In the genomic region with DNA sequence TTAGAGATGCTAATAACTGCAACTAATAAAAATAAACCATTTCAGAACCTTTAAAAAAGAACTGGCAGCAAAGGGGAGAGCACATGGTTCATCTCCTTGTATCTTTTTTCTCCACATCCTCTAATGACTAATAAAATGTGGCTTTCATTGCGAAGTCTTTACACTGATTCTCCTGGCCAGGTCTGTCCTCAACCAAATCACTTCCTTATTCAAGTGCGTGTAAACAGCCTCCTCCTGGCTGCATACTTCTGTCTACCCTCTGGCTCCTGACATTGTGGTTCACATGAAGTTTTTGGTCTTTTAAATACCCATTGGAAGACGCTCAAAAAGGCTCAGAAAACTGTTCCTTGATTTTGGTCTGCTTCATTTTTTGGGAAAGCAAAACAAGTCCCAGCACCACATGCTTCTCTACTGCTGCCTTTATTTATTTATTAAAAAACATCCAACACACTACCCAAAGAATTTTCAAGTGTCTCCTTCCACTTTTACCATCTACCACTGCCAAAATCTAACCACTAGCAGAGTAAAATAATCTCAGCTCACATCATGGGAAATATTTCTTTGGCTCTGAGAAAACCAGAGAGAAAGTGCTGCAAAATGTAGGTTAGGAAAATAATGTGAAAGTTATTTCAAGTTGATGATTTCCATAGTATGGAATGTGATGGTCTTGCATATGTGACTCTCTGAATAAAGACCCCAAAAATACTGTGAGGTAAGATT, we compare ENCODE assay signal across 1 cellular context.
TF ChIP-seq lines count a peak whose summit lies in the region.

No MANE protein-coding gene starts in this region.

TF ChIP-seq in GM23338, 12 proteins besides CTCF, POLR2A, EP300 and RAD21 (continued from another document):
- TF ChIP-seq, protein P1, sequence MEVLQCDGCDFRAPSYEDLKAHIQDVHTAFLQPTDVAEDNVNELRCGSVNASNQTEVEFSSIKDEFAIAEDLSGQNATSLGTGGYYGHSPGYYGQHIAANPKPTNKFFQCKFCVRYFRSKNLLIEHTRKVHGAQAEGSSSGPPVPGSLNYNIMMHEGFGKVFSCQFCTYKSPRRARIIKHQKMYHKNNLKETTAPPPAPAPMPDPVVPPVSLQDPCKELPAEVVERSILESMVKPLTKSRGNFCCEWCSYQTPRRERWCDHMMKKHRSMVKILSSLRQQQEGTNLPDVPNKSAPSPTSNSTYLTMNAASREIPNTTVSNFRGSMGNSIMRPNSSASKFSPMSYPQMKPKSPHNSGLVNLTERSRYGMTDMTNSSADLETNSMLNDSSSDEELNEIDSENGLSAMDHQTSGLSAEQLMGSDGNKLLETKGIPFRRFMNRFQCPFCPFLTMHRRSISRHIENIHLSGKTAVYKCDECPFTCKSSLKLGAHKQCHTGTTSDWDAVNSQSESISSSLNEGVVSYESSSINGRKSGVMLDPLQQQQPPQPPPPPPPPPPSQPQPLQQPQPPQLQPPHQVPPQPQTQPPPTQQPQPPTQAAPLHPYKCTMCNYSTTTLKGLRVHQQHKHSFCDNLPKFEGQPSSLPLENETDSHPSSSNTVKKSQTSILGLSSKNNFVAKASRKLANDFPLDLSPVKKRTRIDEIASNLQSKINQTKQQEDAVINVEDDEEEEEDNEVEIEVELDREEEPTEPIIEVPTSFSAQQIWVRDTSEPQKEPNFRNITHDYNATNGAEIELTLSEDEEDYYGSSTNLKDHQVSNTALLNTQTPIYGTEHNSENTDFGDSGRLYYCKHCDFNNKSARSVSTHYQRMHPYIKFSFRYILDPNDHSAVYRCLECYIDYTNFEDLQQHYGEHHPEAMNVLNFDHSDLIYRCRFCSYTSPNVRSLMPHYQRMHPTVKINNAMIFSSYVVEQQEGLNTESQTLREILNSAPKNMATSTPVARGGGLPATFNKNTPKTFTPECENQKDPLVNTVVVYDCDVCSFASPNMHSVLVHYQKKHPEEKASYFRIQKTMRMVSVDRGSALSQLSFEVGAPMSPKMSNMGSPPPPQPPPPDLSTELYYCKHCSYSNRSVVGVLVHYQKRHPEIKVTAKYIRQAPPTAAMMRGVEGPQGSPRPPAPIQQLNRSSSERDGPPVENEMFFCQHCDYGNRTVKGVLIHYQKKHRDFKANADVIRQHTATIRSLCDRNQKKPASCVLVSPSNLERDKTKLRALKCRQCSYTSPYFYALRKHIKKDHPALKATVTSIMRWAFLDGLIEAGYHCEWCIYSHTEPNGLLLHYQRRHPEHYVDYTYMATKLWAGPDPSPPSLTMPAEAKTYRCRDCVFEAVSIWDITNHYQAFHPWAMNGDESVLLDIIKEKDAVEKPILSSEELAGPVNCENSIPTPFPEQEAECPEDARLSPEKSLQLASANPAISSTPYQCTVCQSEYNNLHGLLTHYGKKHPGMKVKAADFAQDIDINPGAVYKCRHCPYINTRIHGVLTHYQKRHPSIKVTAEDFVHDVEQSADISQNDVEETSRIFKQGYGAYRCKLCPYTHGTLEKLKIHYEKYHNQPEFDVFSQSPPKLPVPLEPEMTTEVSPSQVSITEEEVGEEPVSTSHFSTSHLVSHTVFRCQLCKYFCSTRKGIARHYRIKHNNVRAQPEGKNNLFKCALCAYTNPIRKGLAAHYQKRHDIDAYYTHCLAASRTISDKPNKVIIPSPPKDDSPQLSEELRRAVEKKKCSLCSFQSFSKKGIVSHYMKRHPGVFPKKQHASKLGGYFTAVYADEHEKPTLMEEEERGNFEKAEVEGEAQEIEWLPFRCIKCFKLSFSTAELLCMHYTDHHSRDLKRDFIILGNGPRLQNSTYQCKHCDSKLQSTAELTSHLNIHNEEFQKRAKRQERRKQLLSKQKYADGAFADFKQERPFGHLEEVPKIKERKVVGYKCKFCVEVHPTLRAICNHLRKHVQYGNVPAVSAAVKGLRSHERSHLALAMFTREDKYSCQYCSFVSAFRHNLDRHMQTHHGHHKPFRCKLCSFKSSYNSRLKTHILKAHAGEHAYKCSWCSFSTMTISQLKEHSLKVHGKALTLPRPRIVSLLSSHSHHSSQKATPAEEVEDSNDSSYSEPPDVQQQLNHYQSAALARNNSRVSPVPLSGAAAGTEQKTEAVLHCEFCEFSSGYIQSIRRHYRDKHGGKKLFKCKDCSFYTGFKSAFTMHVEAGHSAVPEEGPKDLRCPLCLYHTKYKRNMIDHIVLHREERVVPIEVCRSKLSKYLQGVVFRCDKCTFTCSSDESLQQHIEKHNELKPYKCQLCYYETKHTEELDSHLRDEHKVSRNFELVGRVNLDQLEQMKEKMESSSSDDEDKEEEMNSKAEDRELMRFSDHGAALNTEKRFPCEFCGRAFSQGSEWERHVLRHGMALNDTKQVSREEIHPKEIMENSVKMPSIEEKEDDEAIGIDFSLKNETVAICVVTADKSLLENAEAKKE (CRISPR knock-in tag; IDR thresholded peaks at IDR 0.05) = no peak
- TF ChIP-seq REST (IDR thresholded peaks at IDR 0.05; ENCODE audit: unreplicated experiment) (no peak), EZH2phosphoT487 (IDR thresholded peaks at IDR 0.05; ENCODE audit: unreplicated experiment) (no peak)
